Comparison of ENCODE assay signal across 14 cellular contexts in the genomic region with DNA sequence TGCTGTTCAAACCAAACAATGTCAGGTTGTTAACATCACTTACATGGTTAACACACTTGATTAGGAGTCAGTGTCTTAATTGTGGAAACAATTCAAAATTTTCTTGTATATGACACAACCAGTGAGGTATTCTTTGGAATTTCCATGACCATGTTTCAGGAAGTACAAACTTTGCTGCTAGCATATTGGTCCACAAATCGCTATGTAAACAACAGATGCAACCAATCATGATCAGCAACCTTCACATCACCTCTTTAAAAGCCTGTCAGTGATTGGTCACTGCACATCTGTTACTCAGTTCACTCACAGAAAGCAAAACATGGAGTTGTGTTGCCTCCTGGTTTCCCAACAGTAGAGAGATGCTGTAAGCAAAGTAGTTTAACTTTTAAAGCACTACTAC.
DNase-seq lines count a peak whose midpoint lies in the region; ATAC-seq and TF ChIP-seq lines count a peak whose summit lies in the region.
"Had no signal": no experiment of that assay in that cellular context is flagged by ENCODE, and none has a peak within 500 bp of the region (broad histone marks: within the 10 kb centered on the region; RNA-seq: fewer than 3 reads in every experiment).

No MANE protein-coding gene starts in this region.

- H3K36me3 ChIP-seq in mesendoderm (ENCODE audit: control insufficient read depth, insufficient read depth, low read length): no peaks in the 10 kb centered on the region
- no peaks in the 10 kb centered on the region for H3K36me3 ChIP-seq in aorta (ENCODE audit: control insufficient read depth in 1 of 2, insufficient read depth in 2 of 2, low read length in 1 of 2)
- H3K36me3 ChIP-seq in upper lobe of left lung: no peaks in the 10 kb centered on the region
- H3K36me3 ChIP-seq: BLaER1, thyroid gland had no signal

- no peak overlapping the region for H3K9ac ChIP-seq in mesendoderm (ENCODE audit: low read length)
- H3K9ac ChIP-seq: BLaER1 had no signal

- H3K4ac ChIP-seq in mesendoderm (ENCODE audit: low read depth, low read length): no peak overlapping the region

- no peak overlapping the region for H4K8ac ChIP-seq in mesendoderm (ENCODE audit: low read depth, low read length)

- H2AK5ac ChIP-seq in mesendoderm (ENCODE audit: low read length): no peak overlapping the region

- peak; percentile 52 for DNase-seq in AG09309 (ENCODE audit: low read depth)
- peak; percentile 72 for DNase-seq in NAMALWA (ENCODE audit: low spot score)
- DNase-seq in dedifferentiated amniotic fluid mesenchymal stem cell (ENCODE audit: extremely low spot score): peak; percentile 20
- DNase-seq in mesendoderm: peak; percentile 15
- no peak for DNase-seq in aorta
- no peak for DNase-seq in upper lobe of left lung
- no peak for DNase-seq in NCI-H446 treated with DMSO at 0.1 percent for 48 hours (lab: John Stamatoyannopoulos, UW)
- DNase-seq in stimulated activated CD4-positive, alpha-beta T cell treated with anti-CD3 and anti-CD28 coated beads, Interleukin-4, amount 100 ng/mL, for 1 hour: no peak
- DNase-seq: activated CD4-positive, alpha-beta T cell treated with anti-CD3 and anti-CD28 coated beads, Interleukin-2, amount 50 U/mL, for 1 hour; activated naive CD4-positive, alpha-beta T cell treated with anti-CD3 and anti-CD28 coated beads, Interleukin-2, amount 10 ng/mL, durations not matched to agents 7 days and 5 days; naive B cell; thyroid gland had no signal

- H3K23ac ChIP-seq in mesendoderm (ENCODE audit: low read length): no peak overlapping the region

- TF ChIP-seq EP300 in upper lobe of left lung (IDR thresholded peaks at IDR 0.05): no peak

- no peak overlapping the region for H4K5ac ChIP-seq in mesendoderm (ENCODE audit: low read length)

- intact Hi-C loops in aorta (cut with DNase I): loop anchor here in 1 of 2 donors (10.0 kb wide), 1 partner anchor 110 kb away; a partner anchor contains a TSS

- no peaks in the 10 kb centered on the region for H3K79me1 ChIP-seq in mesendoderm (ENCODE audit: low read length)

- no peak overlapping the region for H2BK5ac ChIP-seq in mesendoderm (ENCODE audit: low read length)

- no peak overlapping the region for H2BK15ac ChIP-seq in mesendoderm (replicated peaks; ENCODE audit: low read depth)

- H3K79me2 ChIP-seq in mesendoderm (ENCODE audit: control insufficient read depth, insufficient read depth, low read length): no peaks in the 10 kb centered on the region

- no peak overlapping the region for H3K18ac ChIP-seq in mesendoderm (ENCODE audit: low read length)

- H3K9me3 ChIP-seq in aorta (ENCODE audit: control insufficient read depth, low read length) (peaks cover 5% of the 10 kb centered on the region), upper lobe of left lung (peaks cover 6 to 19% (median 15%) of the 10 kb centered on the region in 4 donors)
- H3K9me3 ChIP-seq: thyroid gland had no signal

- no CpG with 5 or more reads among the region's 1 CpG for WGBS in mesendoderm (ENCODE audit: extremely low coverage, insufficient coverage, low lambda C conversion rate)
- WGBS in aorta, 2 donors: 92 to 97% methylated on average over 1 of the region's 1 CpG
- 91 to 100% methylated on average over 1 of the region's 1 CpG for whole genome bisulfite sequencing in upper lobe of left lung, 2 donors

- no peak overlapping the region for H3K4me2 ChIP-seq in mesendoderm (ENCODE audit: low read length)
- H3K4me2 ChIP-seq: BLaER1 had no signal

- TF ChIP-seq POLR2A in upper lobe of left lung (IDR thresholded peaks at IDR 0.05): no peak

- H3K27ac ChIP-seq in mesendoderm (ENCODE audit: low read depth, low read length) (no peak overlapping the region), aorta (ENCODE audit: low read depth in 1 of 2, low read length in 2 of 2) (peak overlapping the region in 1 of 2 donors; percentile 51), upper lobe of left lung (no peak overlapping the region)
- H3K27ac ChIP-seq: BLaER1, thyroid gland had no signal

- no peak overlapping the region for H3K56ac ChIP-seq in mesendoderm (ENCODE audit: low read length)

- H3K4me3 ChIP-seq in AG09309 (ENCODE audit: control insufficient read depth, low read depth, low read length) (no peak overlapping the region), mesendoderm (ENCODE audit: low read length) (no peak overlapping the region), aorta (ENCODE audit: low read length in 2 of 2) (no peak overlapping the region), upper lobe of left lung (no peak overlapping the region)
- H3K4me3 ChIP-seq: BLaER1, dorsolateral prefrontal cortex, thyroid gland had no signal

- no peak for TF ChIP-seq CTCF in AG09309 (IDR thresholded peaks at IDR 0.05; ENCODE audit: control insufficient read depth, insufficient read depth, low read depth, low read length, missing control alignments)
- TF ChIP-seq CTCF in upper lobe of left lung (IDR thresholded peaks at IDR 0.05): no peak

- no peak overlapping the region for H2BK120ac ChIP-seq in mesendoderm (ENCODE audit: low read depth, low read length)

- H3K27me3 ChIP-seq in mesendoderm (ENCODE audit: insufficient read depth, low read length, poor library complexity) (no peaks in the 10 kb centered on the region), aorta (ENCODE audit: control insufficient read depth in 1 of 2, insufficient read depth in 2 of 2, low read length in 1 of 2) (no peaks in the 10 kb centered on the region), upper lobe of left lung (no peaks in the 10 kb centered on the region)
- H3K27me3 ChIP-seq: BLaER1, dorsolateral prefrontal cortex, thyroid gland had no signal

- no peaks in the 10 kb centered on the region for H3K4me1 ChIP-seq in mesendoderm (ENCODE audit: control insufficient read depth, low read depth, low read length)
- H3K4me1 ChIP-seq in aorta (ENCODE audit: control insufficient read depth in 1 of 2, insufficient read depth in 2 of 2, low read length in 2 of 2): no peaks in the 10 kb centered on the region
- H3K4me1 ChIP-seq in upper lobe of left lung: no peaks in the 10 kb centered on the region
- H3K4me1 ChIP-seq: BLaER1, thyroid gland had no signal

- ATAC-seq in aorta (ENCODE audit: low FRiP score): no peak
- ATAC-seq in upper lobe of left lung (ENCODE audit: low FRiP score in 2 of 2): no peak

Comparison
In these comparisons a context has a peak if more than half of its experiments do, and no peak if none do; other contexts are left out.
1. DNase-seq: peak in AG09309 (single experiment), NAMALWA (single experiment), dedifferentiated amniotic fluid mesenchymal stem cell (single experiment) and mesendoderm (single experiment); none in aorta (0 of 2), upper lobe of left lung (0 of 2), NCI-H446 treated with DMSO at 0.1 percent for 48 hours (single experiment) and stimulated activated CD4-positive, alpha-beta T cell treated with anti-CD3 and anti-CD28 coated beads, Interleukin-4, amount 100 ng/mL, for 1 hour (single experiment).